ENCODE assay signal across 1 cellular context in the genomic region with DNA sequence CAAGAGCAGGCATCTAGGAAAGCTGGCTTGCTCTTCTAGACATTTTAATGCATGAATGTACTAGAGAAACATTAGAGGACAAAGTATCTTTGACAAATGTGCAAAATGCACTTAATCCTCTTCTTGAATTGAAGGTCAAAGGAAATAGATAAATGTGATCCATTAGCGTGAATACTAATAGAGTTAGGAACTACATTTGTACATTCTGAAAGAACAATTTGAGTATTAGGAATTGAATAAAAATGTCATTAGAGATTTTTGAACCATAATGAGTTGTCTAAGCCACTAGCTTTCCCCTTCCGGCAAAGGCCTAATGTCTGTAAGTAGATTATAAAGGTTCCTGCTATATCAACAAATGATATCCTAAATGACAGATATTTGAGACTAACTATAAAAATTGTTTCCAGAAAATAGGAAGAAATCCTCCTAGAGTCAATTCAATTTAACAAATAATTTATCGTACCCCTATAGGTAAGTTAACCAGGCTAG.
TF ChIP-seq lines count a peak whose summit lies in the region.

No MANE protein-coding gene starts in this region.

TF ChIP-seq in SK-N-SH treated with all-trans-retinoic acid at 6 μM for 48 hours, 23 proteins besides CTCF, POLR2A, EP300 and RAD21 (continued from another document):
- TF ChIP-seq ZFP30 (CRISPR knock-in tag; IDR thresholded peaks at IDR 0.05): no peak
- 0 out of 2 replicates have a peak, but pooled peaks have one; percentile 48 for TF ChIP-seq GLIS3 (CRISPR knock-in tag; IDR thresholded peaks at IDR 0.05)
- TF ChIP-seq, protein P1, sequence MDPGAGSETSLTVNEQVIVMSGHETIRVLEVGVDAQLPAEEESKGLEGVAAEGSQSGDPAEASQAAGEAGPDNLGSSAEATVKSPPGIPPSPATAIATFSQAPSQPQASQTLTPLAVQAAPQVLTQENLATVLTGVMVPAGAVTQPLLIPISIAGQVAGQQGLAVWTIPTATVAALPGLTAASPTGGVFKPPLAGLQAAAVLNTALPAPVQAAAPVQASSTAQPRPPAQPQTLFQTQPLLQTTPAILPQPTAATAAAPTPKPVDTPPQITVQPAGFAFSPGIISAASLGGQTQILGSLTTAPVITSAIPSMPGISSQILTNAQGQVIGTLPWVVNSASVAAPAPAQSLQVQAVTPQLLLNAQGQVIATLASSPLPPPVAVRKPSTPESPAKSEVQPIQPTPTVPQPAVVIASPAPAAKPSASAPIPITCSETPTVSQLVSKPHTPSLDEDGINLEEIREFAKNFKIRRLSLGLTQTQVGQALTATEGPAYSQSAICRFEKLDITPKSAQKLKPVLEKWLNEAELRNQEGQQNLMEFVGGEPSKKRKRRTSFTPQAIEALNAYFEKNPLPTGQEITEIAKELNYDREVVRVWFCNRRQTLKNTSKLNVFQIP (CRISPR knock-in tag; IDR thresholded peaks at IDR 0.05; ENCODE audit: borderline replicate concordance, low read depth): no peak
- TF ChIP-seq, protein P2, sequence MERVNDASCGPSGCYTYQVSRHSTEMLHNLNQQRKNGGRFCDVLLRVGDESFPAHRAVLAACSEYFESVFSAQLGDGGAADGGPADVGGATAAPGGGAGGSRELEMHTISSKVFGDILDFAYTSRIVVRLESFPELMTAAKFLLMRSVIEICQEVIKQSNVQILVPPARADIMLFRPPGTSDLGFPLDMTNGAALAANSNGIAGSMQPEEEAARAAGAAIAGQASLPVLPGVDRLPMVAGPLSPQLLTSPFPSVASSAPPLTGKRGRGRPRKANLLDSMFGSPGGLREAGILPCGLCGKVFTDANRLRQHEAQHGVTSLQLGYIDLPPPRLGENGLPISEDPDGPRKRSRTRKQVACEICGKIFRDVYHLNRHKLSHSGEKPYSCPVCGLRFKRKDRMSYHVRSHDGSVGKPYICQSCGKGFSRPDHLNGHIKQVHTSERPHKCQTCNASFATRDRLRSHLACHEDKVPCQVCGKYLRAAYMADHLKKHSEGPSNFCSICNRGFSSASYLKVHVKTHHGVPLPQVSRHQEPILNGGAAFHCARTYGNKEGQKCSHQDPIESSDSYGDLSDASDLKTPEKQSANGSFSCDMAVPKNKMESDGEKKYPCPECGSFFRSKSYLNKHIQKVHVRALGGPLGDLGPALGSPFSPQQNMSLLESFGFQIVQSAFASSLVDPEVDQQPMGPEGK (CRISPR knock-in tag; IDR thresholded peaks at IDR 0.05; ENCODE audit: borderline replicate concordance): no peak
- TF ChIP-seq RARB (CRISPR knock-in tag; IDR thresholded peaks at IDR 0.05): no peak
- no peak for TF ChIP-seq PPARA (CRISPR knock-in tag; IDR thresholded peaks at IDR 0.05; ENCODE audit: borderline replicate concordance)
- no peak for TF ChIP-seq ZNF565 (CRISPR knock-in tag; conservative IDR thresholded peaks at IDR 0.05; ENCODE audit: low read depth)
- TF ChIP-seq, protein P3, sequence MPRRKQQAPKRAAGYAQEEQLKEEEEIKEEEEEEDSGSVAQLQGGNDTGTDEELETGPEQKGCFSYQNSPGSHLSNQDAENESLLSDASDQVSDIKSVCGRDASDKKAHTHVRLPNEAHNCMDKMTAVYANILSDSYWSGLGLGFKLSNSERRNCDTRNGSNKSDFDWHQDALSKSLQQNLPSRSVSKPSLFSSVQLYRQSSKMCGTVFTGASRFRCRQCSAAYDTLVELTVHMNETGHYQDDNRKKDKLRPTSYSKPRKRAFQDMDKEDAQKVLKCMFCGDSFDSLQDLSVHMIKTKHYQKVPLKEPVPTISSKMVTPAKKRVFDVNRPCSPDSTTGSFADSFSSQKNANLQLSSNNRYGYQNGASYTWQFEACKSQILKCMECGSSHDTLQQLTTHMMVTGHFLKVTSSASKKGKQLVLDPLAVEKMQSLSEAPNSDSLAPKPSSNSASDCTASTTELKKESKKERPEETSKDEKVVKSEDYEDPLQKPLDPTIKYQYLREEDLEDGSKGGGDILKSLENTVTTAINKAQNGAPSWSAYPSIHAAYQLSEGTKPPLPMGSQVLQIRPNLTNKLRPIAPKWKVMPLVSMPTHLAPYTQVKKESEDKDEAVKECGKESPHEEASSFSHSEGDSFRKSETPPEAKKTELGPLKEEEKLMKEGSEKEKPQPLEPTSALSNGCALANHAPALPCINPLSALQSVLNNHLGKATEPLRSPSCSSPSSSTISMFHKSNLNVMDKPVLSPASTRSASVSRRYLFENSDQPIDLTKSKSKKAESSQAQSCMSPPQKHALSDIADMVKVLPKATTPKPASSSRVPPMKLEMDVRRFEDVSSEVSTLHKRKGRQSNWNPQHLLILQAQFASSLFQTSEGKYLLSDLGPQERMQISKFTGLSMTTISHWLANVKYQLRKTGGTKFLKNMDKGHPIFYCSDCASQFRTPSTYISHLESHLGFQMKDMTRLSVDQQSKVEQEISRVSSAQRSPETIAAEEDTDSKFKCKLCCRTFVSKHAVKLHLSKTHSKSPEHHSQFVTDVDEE (CRISPR knock-in tag; IDR thresholded peaks at IDR 0.05): no peak
- TF ChIP-seq ZNF8 (CRISPR knock-in tag; IDR thresholded peaks at IDR 0.05): 0 out of 2 replicates have a peak, but pooled peaks have one; percentile 1
- TF ChIP-seq TCF4 (CRISPR knock-in tag; IDR thresholded peaks at IDR 0.05; ENCODE audit: borderline replicate concordance): peak; percentile 54
TF ChIP-seq in SK-N-SH treated with all-trans-retinoic acid at 6 μM for 48 hours: peak in this region for 5.
